ENCODE assay signal across 18 cellular contexts in the genomic region with DNA sequence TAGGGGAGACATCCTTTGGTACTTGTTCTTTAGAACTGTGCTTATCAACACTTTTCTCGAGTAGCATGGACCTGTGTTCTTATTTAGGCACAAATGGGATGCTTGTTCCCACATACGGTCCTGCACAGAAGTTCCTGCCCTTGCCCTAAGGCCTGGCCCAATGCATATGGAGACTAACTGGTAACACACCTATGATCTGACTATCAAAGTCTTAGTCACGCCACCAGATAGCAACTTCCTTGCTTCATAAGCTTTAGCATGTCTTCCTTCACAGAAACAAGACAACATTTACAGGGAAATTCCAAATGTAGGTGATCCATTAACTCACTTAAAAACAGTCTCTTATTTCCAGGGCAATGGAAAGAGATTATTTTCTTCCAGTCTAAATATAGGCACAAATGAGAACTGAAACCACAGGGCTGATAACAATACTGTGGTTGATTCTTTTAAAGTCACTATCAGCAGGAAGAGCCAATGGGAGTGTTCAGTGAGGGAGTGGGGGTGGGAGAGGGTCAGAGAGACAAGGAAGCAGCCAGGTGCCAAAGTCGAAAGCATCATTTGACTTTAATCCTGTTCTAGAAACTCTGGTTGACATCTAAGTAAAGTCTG.
DNase-seq lines count a peak whose midpoint lies in the region; ATAC-seq and TF ChIP-seq lines count a peak whose summit lies in the region.
"Had no signal": no experiment of that assay in that cellular context is flagged by ENCODE, and none has a peak within 500 bp of the region (broad histone marks: within the 10 kb centered on the region; RNA-seq: fewer than 3 reads in every experiment).

No MANE protein-coding gene starts in this region.

- WGBS in testis, 2 donors, result 45 to 64% methylated on average over 4 of the region's 4 CpGs

- H3K27me3 ChIP-seq in left ventricle myocardium inferior (ENCODE audit: low read depth) (no peaks in the 10 kb centered on the region), right atrium auricular region (no peaks in the 10 kb centered on the region), testis (no peaks in the 10 kb centered on the region)
- H3K27me3 ChIP-seq: sigmoid colon had no signal

- H3K4me3 ChIP-seq in left ventricle myocardium inferior (no peak overlapping the region), right atrium auricular region (no peak overlapping the region), choroid plexus epithelial cell (ENCODE audit: low read depth, low read length) (no peak overlapping the region), testis (no peak overlapping the region)
- H3K4me3 ChIP-seq: sigmoid colon had no signal

- H3K4me1 ChIP-seq in left ventricle myocardium inferior (peaks cover 33% of the 10 kb centered on the region), right atrium auricular region (peaks cover 0 to 24% of the 10 kb centered on the region in 2 donors), testis (peaks cover 4% of the 10 kb centered on the region)
- H3K4me1 ChIP-seq: sigmoid colon had no signal

- no peak for ATAC-seq in GM18909 (IDR thresholded peaks at IDR 0.05; ENCODE audit: poor library complexity, unreplicated experiment)
- no peak for ATAC-seq in sciatic nerve
- ATAC-seq: left colon, WTC11 had no signal

- H3K27ac ChIP-seq in left ventricle myocardium inferior (replicated peaks) (peak overlapping the region; percentile 51), right atrium auricular region (no peak overlapping the region), testis (peak overlapping the region; percentile 21 to 29)
- H3K27ac ChIP-seq: sigmoid colon had no signal

- no peak overlapping the region for H3K27ac Mint-ChIP-seq in MCF 10A (ENCODE audit: low read depth, unreplicated experiment)
- H3K27ac Mint-ChIP-seq: HFFc6, WTC11 had no signal

- no peaks in the 10 kb centered on the region for H3K27me3 Mint-ChIP-seq in MCF 10A (ENCODE audit: insufficient read depth, unreplicated experiment)

- CTCF ChIA-PET in MCF 10A (lab: Yijun Ruan, JAX), result no interaction called here

- H3K36me3 ChIP-seq in left ventricle myocardium inferior (no peaks in the 10 kb centered on the region), right atrium auricular region (no peaks in the 10 kb centered on the region), testis (ENCODE audit: low read depth, missing control alignments) (no peaks in the 10 kb centered on the region)
- H3K36me3 ChIP-seq: sigmoid colon had no signal

- TF ChIP-seq CTCF in left ventricle myocardium inferior (IDR thresholded peaks at IDR 0.05; ENCODE audit: borderline replicate concordance) (no peak), right atrium auricular region (IDR thresholded peaks at IDR 0.05) (no peak), choroid plexus epithelial cell (conservative IDR thresholded peaks at IDR 0.05; ENCODE audit: low read depth, low read length) (no peak), testis (IDR thresholded peaks at IDR 0.05) (no peak), MCF 10A (IDR thresholded peaks at IDR 0.05; ENCODE audit: unreplicated experiment) (no peak)

- POLR2A ChIA-PET in MCF 10A (lab: Yijun Ruan, JAX), result no interaction called here

- H3K4me3 Mint-ChIP-seq in MCF 10A (ENCODE audit: unreplicated experiment), result no peak overlapping the region
- H3K4me3 Mint-ChIP-seq: HFFc6, neural crest cell, WTC11 had no signal

- DNase-seq in left ventricle myocardium inferior, result no peak
- DNase-seq in right atrium auricular region (ENCODE audit: low spot score), result no peak
- DNase-seq in OCI-M1 (lab: John Stamatoyannopoulos, UW), result peak; percentile 90
- peak; percentile 47 for DNase-seq in choroid plexus epithelial cell (ENCODE audit: low read depth)
- peak; percentile 57 for DNase-seq in testis
- no peak for DNase-seq in MCF 10A (ENCODE audit: unreplicated experiment)
- no peak for DNase-seq in sciatic nerve (ENCODE audit: low spot score)
- DNase-seq: C1 segment of cervical spinal cord, caudate nucleus, glutamatergic neuron, HFFc6, left colon, NCI-H1092 treated with DMSO at 0.1 percent for 48 hours, NCI-H526, sigmoid colon had no signal

- no peak for TF ChIP-seq POLR2A in testis (IDR thresholded peaks at IDR 0.05)

- no peaks in the 10 kb centered on the region for H3K4me1 Mint-ChIP-seq in MCF 10A (ENCODE audit: insufficient read depth, unreplicated experiment)

- no TSS peak for BruUV-seq in MCF 10A (replicated peaks; lab: Mats Ljungman, UMichigan)

- H3K9me3 ChIP-seq in left ventricle myocardium inferior (replicated peaks), result peaks cover 4% of the 10 kb centered on the region
- no peaks in the 10 kb centered on the region for H3K9me3 ChIP-seq in right atrium auricular region
- no peaks in the 10 kb centered on the region for H3K9me3 ChIP-seq in testis
- H3K9me3 ChIP-seq: sigmoid colon had no signal

- H3K9me3 Mint-ChIP-seq in MCF 10A (ENCODE audit: unreplicated experiment), result no peaks in the 10 kb centered on the region

- intact Hi-C loops in left ventricle myocardium inferior (cut with micrococcal nuclease) (no loop called here), testis (cut with DNase I; ENCODE audit: low total_unique reads) (no loop called here), MCF 10A (cut with micrococcal nuclease) (no loop called here), sciatic nerve (cut with DNase I) (no loop called here)

- peaks cover 6% of the 10 kb centered on the region for H3K36me3 Mint-ChIP-seq in MCF 10A (ENCODE audit: insufficient read depth, unreplicated experiment)
- H3K36me3 Mint-ChIP-seq: WTC11 had no signal

Comparison
In these comparisons a context has a peak if more than half of its experiments do, and no peak if none do; other contexts are left out.
1. H3K27ac ChIP-seq: peak in left ventricle myocardium inferior (single experiment) and testis (2 of 2); none in right atrium auricular region (0 of 2).
2. DNase-seq: peak in OCI-M1 (single experiment), choroid plexus epithelial cell (single experiment) and testis (single experiment); none in left ventricle myocardium inferior (single experiment), right atrium auricular region (single experiment), MCF 10A (single experiment) and sciatic nerve (single experiment).